15 cellular contexts compared by ENCODE assay signal in the genomic region with DNA sequence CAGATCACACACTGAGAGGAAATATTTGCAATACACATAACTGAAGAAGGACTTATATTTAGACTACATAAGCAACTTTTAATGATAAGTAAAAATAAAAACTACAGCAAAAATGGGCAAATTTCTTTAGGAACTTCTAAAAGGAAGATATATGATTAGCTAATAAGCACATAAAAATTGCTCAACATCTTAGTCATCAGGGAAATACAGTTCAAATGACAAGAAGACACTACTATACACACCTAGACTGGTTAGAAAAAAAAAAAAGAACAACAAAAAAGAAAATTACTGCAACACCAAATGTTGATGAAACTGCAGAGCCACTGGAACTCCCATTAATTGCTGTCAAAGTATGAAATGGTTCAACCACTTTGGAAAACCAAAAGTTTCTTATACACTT.
DNase-seq lines count a peak whose midpoint lies in the region; ATAC-seq and TF ChIP-seq lines count a peak whose summit lies in the region.
"Had no signal": no experiment of that assay in that cellular context is flagged by ENCODE, and none has a peak within 500 bp of the region (broad histone marks: within the 10 kb centered on the region; RNA-seq: fewer than 3 reads in every experiment).

No MANE protein-coding gene starts in this region.

- TF ChIP-seq CTCF in RWPE1 (conservative IDR thresholded peaks at IDR 0.05; ENCODE audit: low read depth): no peak
- TF ChIP-seq CTCF in epithelial cell of esophagus (IDR thresholded peaks at IDR 0.05; ENCODE audit: insufficient read depth, low read depth, low read length, missing control alignments): no peak

- no peak overlapping the region for H3K27ac ChIP-seq in RWPE1
- H3K27ac ChIP-seq: BLaER1 treated with 17β-estradiol and CSF1 and Interleukin-3, amounts not matched to agents 10 nM and 100 nM had no signal

- CTCF ChIA-PET in RWPE1 (lab: Yijun Ruan, JAX): interaction anchor here (0.7 kb wide), 1 partner anchor 885 kb away, joined by 3 read pairs; no protein-coding TSS in a partner anchor

- ATAC-seq in GM18909 (IDR thresholded peaks at IDR 0.05; ENCODE audit: poor library complexity, unreplicated experiment): no peak
- no peak for ATAC-seq in GM21515 (IDR thresholded peaks at IDR 0.05; ENCODE audit: unreplicated experiment)
- ATAC-seq: CD8-positive, alpha-beta T cell had no signal

- POLR2A ChIA-PET in RWPE1 (lab: Yijun Ruan, JAX; ENCODE audit: low non-redundant PET): no interaction called here

- DNase-seq in ELR (ENCODE audit: low read depth) (peak; percentile 1), RWPE1 (ENCODE audit: low spot score) (peak; percentile 8), epithelial cell of esophagus (ENCODE audit: low read depth) (peak; percentile 77), iris pigment epithelial cell (ENCODE audit: low read depth) (peak; percentile 31), SIG-M5 treated with dmso at 0.1 percent for 504 hours (lab: John Stamatoyannopoulos, UW; ENCODE audit: unreplicated experiment) (no peak), NCI-H748 (lab: John Stamatoyannopoulos, UW; ENCODE audit: unreplicated experiment) (no peak)
- DNase-seq: Calu3; CD8-positive, alpha-beta T cell; DMS53; DND-41; GDM1; H9 had no signal

- no peak overlapping the region for H3K4me3 ChIP-seq in epithelial cell of esophagus (ENCODE audit: low read length)
- H3K4me3 ChIP-seq: BLaER1 treated with 17β-estradiol and CSF1 and Interleukin-3, amounts not matched to agents 10 nM and 100 nM had no signal

Comparison
In these comparisons a context has a peak if more than half of its experiments do, and no peak if none do; other contexts are left out.
1. DNase-seq: peak in ELR (single experiment), RWPE1 (single experiment), epithelial cell of esophagus (single experiment) and iris pigment epithelial cell (single experiment); none in SIG-M5 treated with dmso at 0.1 percent for 504 hours (single experiment) and NCI-H748 (single experiment).